8 cellular contexts compared by ENCODE assay signal in genomic region chr12:12813120-12814101, GRCh38. TPM values are rescaled to one million over a fixed set of nuclear protein-coding genes. Genes with fewer than 3 reads are reported as not detected.
DNase-seq lines count a peak whose midpoint lies in the region; ATAC-seq and TF ChIP-seq lines count a peak whose summit lies in the region.

Gene DDX47 (plus strand): TSS chr12:12813346. CDS start chr12:12813368, 22 bp downstream.

- DNase-seq in AG10803 (ENCODE audit: low read depth) (peak; percentile 89), NCI-H460 (ENCODE audit: extremely low read depth, low read depth) (peak; percentile 86), chondrocyte (ENCODE audit: low spot score) (peak; percentile 98), kidney glomerular epithelial cell (lab: John Stamatoyannopoulos, UW) (peak; percentile 94)
- peak; percentile 94 for DNase-seq in activated CD4-positive, alpha-beta T cell treated with anti-CD3 and anti-CD28 coated beads for 1 hour
- DNase-seq in stimulated activated CD4-positive, alpha-beta T cell treated with anti-CD3 and anti-CD28 coated beads, Interleukin-1b, Interleukin-23, amount 100 ng/mL, for 1 hour (ENCODE audit: low read depth in 2 of 2) = peak; percentile 92 to 98

- no peaks in the 10 kb centered on the region for H3K27me3 Mint-ChIP-seq in chondrocyte (ENCODE audit: low read depth)

- peaks cover 44% of the 10 kb centered on the region for H3K4me1 Mint-ChIP-seq in chondrocyte (ENCODE audit: low read depth)

- in situ Hi-C loops in GM18951 (cut with MboI; ENCODE audit: low sequenced_read_pairs, unreplicated experiment) = no loop called here

- peaks cover 10% of the 10 kb centered on the region for H3K36me3 Mint-ChIP-seq in chondrocyte (ENCODE audit: low read depth)

- peak within 1 kb of the TSS; percentile 99 for H3K4me3 Mint-ChIP-seq in chondrocyte (ENCODE audit: unreplicated experiment)

- peak; percentile 70 for TF ChIP-seq POLR2A in GM18951 (IDR thresholded peaks at IDR 0.05; ENCODE audit: extremely low read depth, insufficient read depth, insufficient read length)

- H3K27ac Mint-ChIP-seq in chondrocyte (ENCODE audit: unreplicated experiment) = peak within 1 kb of the TSS; percentile 98

- TF ChIP-seq CTCF in AG10803 (conservative IDR thresholded peaks at IDR 0.05; ENCODE audit: low read length) = peak; percentile 86
- peak; percentile 90 for TF ChIP-seq CTCF in chondrocyte (IDR thresholded peaks at IDR 0.05)

- peak; percentile 66 for ATAC-seq in HG03196 (IDR thresholded peaks at IDR 0.05; ENCODE audit: unreplicated experiment)

- H3K4me3 ChIP-seq in AG10803 (ENCODE audit: low read length) = peak within 1 kb of the TSS; percentile 90

- H3K9me3 Mint-ChIP-seq in chondrocyte (ENCODE audit: low read depth) = no peaks in the 10 kb centered on the region

RNA-seq across cellular contexts. Expression of gene DDX47, which starts in this region (rescaled TPM):
- 58.5 and 59.7 TPM in 2 replicates for total RNA-seq in NCI-H460 (2014; rRNA removed; shearing (Covaris generic))
- polyA plus RNA-seq in NCI-H460 (2014; cell fraction: nucleus; rRNA removed) = 45.0 and 61.4 TPM in 2 replicates
- 33.6 to 44.0 TPM (median 39.3 TPM) in 3 replicates for total RNA-seq in chondrocyte

Comparison
In these comparisons a context has a peak if more than half of its experiments do, and no peak if none do; other contexts are left out.
1. Peak in every context shown above with its lines: DNase-seq, ATAC-seq and H3K4me3 ChIP-seq.